ENCODE assay signal across 19 cellular contexts in the genomic region with DNA sequence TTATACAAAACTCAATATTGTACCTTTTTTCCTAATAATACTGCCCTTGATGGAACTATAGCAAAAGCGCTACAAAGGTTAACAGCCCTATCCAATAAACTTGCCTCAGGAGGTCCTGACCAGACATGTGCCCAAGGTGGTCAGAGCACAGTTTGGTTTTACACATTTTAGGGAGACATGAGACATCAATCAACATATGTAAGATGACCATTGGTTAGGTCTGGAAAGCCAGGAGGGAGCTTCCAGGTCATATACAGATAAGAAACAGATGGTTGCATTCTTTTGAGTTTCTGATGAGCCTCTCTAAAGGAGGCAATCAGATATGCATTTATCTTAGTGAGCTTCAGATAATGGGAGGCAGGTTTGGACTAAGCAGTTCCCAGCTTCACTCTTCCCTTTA.
"Had no signal": no experiment of that assay in that cellular context is flagged by ENCODE, and none has a peak within 500 bp of the region (broad histone marks: within the 10 kb centered on the region; RNA-seq: fewer than 3 reads in every experiment).

No MANE protein-coding gene starts in this region.

- H3K27ac ChIP-seq: Peyer's patch, SJCRH30 had no signal

- H3K9me3 ChIP-seq: SJCRH30 had no signal

- DNase-seq: Karpas-422, KG1, MM.1S, NCI-H1092 treated with DMSO at 0.1 percent for 48 hours, NCI-H1436, NCI-H187, NCI-H2029, NCI-H2081 treated with DMSO at 0.1 percent for 48 hours, NCI-H2171, NCI-H226, NCI-H446, NCI-H510A, NCI-H524 treated with DMSO at 0.1 percent for 48 hours, Peyer's patch, SHP77 treated with DMSO at 0.1 percent for 48 hours, SJCRH30, T-helper 1 cell had no signal

- H3K4me1 ChIP-seq: Peyer's patch had no signal

- H3K27me3 ChIP-seq: Peyer's patch, SJCRH30 had no signal

- H3K4me3 ChIP-seq: Peyer's patch, SJCRH30 had no signal

- ATAC-seq: Right ventricle myocardium inferior, SK-N-SH treated with all-trans-retinoic acid at 6 μM for 48 hours had no signal

- H3K36me3 ChIP-seq: Peyer's patch, SJCRH30 had no signal
